1 cellular context compared by ENCODE assay signal in the genomic region with DNA sequence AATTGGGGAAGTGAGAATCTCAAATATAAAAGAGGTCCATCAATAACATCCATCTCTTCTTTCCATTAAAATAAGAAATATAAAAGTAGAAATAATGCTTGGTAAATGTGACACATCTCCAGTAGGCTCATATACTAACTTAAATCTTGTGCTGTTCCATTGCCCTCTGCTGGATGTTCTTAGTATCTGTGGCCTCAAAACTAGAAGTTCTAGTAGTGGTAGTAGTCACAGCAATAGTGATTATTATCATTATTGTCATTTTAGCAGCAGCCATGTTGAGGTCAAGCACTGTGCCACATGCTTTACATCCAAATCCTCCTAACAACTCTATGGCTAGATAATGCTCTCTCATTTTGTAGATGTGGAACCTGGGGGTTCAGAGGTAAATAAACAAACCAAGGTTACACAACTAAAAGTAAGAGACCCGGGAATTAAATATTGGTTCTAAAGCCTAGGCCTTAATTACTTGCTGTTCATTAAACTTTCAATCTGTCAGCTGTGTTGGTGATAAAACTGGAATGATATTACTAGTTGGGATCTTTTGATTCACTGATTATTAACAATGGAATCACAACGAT.
TF ChIP-seq lines count a peak whose summit lies in the region.

No MANE protein-coding gene starts in this region.

TF ChIP-seq in GM12878, 131 proteins besides CTCF, POLR2A, EP300 and RAD21 (continued from another document):
- TF ChIP-seq, protein P1, sequence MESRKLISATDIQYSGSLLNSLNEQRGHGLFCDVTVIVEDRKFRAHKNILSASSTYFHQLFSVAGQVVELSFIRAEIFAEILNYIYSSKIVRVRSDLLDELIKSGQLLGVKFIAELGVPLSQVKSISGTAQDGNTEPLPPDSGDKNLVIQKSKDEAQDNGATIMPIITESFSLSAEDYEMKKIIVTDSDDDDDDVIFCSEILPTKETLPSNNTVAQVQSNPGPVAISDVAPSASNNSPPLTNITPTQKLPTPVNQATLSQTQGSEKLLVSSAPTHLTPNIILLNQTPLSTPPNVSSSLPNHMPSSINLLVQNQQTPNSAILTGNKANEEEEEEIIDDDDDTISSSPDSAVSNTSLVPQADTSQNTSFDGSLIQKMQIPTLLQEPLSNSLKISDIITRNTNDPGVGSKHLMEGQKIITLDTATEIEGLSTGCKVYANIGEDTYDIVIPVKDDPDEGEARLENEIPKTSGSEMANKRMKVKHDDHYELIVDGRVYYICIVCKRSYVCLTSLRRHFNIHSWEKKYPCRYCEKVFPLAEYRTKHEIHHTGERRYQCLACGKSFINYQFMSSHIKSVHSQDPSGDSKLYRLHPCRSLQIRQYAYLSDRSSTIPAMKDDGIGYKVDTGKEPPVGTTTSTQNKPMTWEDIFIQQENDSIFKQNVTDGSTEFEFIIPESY (IDR thresholded peaks at IDR 0.05) = no peak
- TF ChIP-seq, protein P2, sequence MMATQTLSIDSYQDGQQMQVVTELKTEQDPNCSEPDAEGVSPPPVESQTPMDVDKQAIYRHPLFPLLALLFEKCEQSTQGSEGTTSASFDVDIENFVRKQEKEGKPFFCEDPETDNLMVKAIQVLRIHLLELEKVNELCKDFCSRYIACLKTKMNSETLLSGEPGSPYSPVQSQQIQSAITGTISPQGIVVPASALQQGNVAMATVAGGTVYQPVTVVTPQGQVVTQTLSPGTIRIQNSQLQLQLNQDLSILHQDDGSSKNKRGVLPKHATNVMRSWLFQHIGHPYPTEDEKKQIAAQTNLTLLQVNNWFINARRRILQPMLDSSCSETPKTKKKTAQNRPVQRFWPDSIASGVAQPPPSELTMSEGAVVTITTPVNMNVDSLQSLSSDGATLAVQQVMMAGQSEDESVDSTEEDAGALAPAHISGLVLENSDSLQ (IDR thresholded peaks at IDR 0.05) = no peak
- TF ChIP-seq PAX8 (IDR thresholded peaks at IDR 0.05) = no peak
- TF ChIP-seq ZNF622 (IDR thresholded peaks at IDR 0.05) = no peak
- no peak for TF ChIP-seq ESRRA (IDR thresholded peaks at IDR 0.05; ENCODE audit: low read length)
- no peak for TF ChIP-seq ZSCAN29 (IDR thresholded peaks at IDR 0.05)
- no peak for TF ChIP-seq SIX5 (IDR thresholded peaks at IDR 0.05; ENCODE audit: low read depth, low read length, severe bottlenecking)
- no peak for TF ChIP-seq CHD4 (IDR thresholded peaks at IDR 0.05)
- TF ChIP-seq STAT1 (conservative IDR thresholded peaks at IDR 0.05) = no peak
- TF ChIP-seq, protein P3, sequence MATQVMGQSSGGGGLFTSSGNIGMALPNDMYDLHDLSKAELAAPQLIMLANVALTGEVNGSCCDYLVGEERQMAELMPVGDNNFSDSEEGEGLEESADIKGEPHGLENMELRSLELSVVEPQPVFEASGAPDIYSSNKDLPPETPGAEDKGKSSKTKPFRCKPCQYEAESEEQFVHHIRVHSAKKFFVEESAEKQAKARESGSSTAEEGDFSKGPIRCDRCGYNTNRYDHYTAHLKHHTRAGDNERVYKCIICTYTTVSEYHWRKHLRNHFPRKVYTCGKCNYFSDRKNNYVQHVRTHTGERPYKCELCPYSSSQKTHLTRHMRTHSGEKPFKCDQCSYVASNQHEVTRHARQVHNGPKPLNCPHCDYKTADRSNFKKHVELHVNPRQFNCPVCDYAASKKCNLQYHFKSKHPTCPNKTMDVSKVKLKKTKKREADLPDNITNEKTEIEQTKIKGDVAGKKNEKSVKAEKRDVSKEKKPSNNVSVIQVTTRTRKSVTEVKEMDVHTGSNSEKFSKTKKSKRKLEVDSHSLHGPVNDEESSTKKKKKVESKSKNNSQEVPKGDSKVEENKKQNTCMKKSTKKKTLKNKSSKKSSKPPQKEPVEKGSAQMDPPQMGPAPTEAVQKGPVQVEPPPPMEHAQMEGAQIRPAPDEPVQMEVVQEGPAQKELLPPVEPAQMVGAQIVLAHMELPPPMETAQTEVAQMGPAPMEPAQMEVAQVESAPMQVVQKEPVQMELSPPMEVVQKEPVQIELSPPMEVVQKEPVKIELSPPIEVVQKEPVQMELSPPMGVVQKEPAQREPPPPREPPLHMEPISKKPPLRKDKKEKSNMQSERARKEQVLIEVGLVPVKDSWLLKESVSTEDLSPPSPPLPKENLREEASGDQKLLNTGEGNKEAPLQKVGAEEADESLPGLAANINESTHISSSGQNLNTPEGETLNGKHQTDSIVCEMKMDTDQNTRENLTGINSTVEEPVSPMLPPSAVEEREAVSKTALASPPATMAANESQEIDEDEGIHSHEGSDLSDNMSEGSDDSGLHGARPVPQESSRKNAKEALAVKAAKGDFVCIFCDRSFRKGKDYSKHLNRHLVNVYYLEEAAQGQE (IDR thresholded peaks at IDR 0.05; ENCODE audit: low read depth, low read length) = no peak
- no peak for TF ChIP-seq RB1 (IDR thresholded peaks at IDR 0.05; ENCODE audit: borderline replicate concordance)
- peak; percentile 50 for TF ChIP-seq RUNX3 (IDR thresholded peaks at IDR 0.05; ENCODE audit: low read length)
- TF ChIP-seq EGR1 (IDR thresholded peaks at IDR 0.05; ENCODE audit: borderline replicate concordance in 1 of 2, low read depth in 2 of 2, low read length in 2 of 2) = no peak
- TF ChIP-seq HDAC6 (IDR thresholded peaks at IDR 0.05; ENCODE audit: unreplicated experiment) = no peak
- TF ChIP-seq POU2F2 (IDR thresholded peaks at IDR 0.05; ENCODE audit: borderline replicate concordance, low read depth, low read length) = no peak
- peak; percentile 64; the same call in 1 of the 2 replicates for TF ChIP-seq IRF4 (IDR thresholded peaks at IDR 0.05; ENCODE audit: low read depth, low read length)
- no peak for TF ChIP-seq SIN3A (IDR thresholded peaks at IDR 0.05; ENCODE audit: low read depth, low read length)
- peak; percentile 75; the same call in 1 of the 2 replicates for TF ChIP-seq YY1 (IDR thresholded peaks at IDR 0.05; ENCODE audit: low read depth, low read length)
- TF ChIP-seq, protein P4, sequence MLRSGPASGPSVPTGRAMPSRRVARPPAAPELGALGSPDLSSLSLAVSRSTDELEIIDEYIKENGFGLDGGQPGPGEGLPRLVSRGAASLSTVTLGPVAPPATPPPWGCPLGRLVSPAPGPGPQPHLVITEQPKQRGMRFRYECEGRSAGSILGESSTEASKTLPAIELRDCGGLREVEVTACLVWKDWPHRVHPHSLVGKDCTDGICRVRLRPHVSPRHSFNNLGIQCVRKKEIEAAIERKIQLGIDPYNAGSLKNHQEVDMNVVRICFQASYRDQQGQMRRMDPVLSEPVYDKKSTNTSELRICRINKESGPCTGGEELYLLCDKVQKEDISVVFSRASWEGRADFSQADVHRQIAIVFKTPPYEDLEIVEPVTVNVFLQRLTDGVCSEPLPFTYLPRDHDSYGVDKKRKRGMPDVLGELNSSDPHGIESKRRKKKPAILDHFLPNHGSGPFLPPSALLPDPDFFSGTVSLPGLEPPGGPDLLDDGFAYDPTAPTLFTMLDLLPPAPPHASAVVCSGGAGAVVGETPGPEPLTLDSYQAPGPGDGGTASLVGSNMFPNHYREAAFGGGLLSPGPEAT (IDR thresholded peaks at IDR 0.05; ENCODE audit: low read depth) = 0 out of 2 replicates have a peak, but pooled peaks have one; percentile 7
- no peak for TF ChIP-seq SMARCA5 (IDR thresholded peaks at IDR 0.05)
- TF ChIP-seq RFX5 (IDR thresholded peaks at IDR 0.05; ENCODE audit: low read depth, low read length) = no peak
- TF ChIP-seq SMC3 (IDR thresholded peaks at IDR 0.05; ENCODE audit: borderline replicate concordance, low read length) = peak; percentile 96
- no peak for TF ChIP-seq CEBPB (IDR thresholded peaks at IDR 0.05; ENCODE audit: borderline replicate concordance in 1 of 2, low read depth in 2 of 2, low read length in 2 of 2)
- no peak for TF ChIP-seq SREBF2 (IDR thresholded peaks at IDR 0.05; ENCODE audit: low read length)
- TF ChIP-seq ZNF24 (IDR thresholded peaks at IDR 0.05) = peak; percentile 90
- TF ChIP-seq TAF1 (IDR thresholded peaks at IDR 0.05; ENCODE audit: borderline replicate concordance, low read depth, low read length) = no peak
- TF ChIP-seq CREM (IDR thresholded peaks at IDR 0.05; ENCODE audit: low read depth) = no peak
- TF ChIP-seq, protein P5, sequence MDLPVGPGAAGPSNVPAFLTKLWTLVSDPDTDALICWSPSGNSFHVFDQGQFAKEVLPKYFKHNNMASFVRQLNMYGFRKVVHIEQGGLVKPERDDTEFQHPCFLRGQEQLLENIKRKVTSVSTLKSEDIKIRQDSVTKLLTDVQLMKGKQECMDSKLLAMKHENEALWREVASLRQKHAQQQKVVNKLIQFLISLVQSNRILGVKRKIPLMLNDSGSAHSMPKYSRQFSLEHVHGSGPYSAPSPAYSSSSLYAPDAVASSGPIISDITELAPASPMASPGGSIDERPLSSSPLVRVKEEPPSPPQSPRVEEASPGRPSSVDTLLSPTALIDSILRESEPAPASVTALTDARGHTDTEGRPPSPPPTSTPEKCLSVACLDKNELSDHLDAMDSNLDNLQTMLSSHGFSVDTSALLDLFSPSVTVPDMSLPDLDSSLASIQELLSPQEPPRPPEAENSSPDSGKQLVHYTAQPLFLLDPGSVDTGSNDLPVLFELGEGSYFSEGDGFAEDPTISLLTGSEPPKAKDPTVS (IDR thresholded peaks at IDR 0.05; ENCODE audit: low read depth, low read length) = no peak
- TF ChIP-seq, protein P6, sequence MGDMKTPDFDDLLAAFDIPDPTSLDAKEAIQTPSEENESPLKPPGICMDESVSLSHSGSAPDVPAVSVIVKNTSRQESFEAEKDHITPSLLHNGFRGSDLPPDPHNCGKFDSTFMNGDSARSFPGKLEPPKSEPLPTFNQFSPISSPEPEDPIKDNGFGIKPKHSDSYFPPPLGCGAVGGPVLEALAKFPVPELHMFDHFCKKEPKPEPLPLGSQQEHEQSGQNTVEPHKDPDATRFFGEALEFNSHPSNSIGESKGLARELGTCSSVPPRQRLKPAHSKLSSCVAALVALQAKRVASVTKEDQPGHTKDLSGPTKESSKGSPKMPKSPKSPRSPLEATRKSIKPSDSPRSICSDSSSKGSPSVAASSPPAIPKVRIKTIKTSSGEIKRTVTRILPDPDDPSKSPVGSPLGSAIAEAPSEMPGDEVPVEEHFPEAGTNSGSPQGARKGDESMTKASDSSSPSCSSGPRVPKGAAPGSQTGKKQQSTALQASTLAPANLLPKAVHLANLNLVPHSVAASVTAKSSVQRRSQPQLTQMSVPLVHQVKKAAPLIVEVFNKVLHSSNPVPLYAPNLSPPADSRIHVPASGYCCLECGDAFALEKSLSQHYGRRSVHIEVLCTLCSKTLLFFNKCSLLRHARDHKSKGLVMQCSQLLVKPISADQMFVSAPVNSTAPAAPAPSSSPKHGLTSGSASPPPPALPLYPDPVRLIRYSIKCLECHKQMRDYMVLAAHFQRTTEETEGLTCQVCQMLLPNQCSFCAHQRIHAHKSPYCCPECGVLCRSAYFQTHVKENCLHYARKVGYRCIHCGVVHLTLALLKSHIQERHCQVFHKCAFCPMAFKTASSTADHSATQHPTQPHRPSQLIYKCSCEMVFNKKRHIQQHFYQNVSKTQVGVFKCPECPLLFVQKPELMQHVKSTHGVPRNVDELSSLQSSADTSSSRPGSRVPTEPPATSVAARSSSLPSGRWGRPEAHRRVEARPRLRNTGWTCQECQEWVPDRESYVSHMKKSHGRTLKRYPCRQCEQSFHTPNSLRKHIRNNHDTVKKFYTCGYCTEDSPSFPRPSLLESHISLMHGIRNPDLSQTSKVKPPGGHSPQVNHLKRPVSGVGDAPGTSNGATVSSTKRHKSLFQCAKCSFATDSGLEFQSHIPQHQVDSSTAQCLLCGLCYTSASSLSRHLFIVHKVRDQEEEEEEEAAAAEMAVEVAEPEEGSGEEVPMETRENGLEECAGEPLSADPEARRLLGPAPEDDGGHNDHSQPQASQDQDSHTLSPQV (IDR thresholded peaks at IDR 0.05) = no peak
- no peak for TF ChIP-seq POLR2AphosphoS2 (IDR thresholded peaks at IDR 0.05; ENCODE audit: low read depth, low read length)
- TF ChIP-seq TBL1XR1 (IDR thresholded peaks at IDR 0.05; ENCODE audit: low read depth, low read length) = no peak
- TF ChIP-seq, protein P7, sequence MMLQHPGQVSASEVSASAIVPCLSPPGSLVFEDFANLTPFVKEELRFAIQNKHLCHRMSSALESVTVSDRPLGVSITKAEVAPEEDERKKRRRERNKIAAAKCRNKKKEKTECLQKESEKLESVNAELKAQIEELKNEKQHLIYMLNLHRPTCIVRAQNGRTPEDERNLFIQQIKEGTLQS (IDR thresholded peaks at IDR 0.05; ENCODE audit: borderline replicate concordance, extremely low read depth, low read depth, low read length) = no peak
- TF ChIP-seq, protein P8, sequence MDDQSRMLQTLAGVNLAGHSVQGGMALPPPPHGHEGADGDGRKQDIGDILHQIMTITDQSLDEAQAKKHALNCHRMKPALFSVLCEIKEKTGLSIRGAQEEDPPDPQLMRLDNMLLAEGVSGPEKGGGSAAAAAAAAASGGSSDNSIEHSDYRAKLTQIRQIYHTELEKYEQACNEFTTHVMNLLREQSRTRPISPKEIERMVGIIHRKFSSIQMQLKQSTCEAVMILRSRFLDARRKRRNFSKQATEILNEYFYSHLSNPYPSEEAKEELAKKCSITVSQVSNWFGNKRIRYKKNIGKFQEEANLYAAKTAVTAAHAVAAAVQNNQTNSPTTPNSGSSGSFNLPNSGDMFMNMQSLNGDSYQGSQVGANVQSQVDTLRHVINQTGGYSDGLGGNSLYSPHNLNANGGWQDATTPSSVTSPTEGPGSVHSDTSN (IDR thresholded peaks at IDR 0.05; ENCODE audit: insufficient replicate concordance, low read depth, low read length) = no peak
- TF ChIP-seq HDGF (IDR thresholded peaks at IDR 0.05) = no peak
- TF ChIP-seq GATAD2B (conservative IDR thresholded peaks at IDR 0.05; ENCODE audit: low read depth) = no peak
- TF ChIP-seq TCF12 (IDR thresholded peaks at IDR 0.05; ENCODE audit: low read depth, low read length) = no peak
